ENCODE assay signal across 1 cellular context in the genomic region with DNA sequence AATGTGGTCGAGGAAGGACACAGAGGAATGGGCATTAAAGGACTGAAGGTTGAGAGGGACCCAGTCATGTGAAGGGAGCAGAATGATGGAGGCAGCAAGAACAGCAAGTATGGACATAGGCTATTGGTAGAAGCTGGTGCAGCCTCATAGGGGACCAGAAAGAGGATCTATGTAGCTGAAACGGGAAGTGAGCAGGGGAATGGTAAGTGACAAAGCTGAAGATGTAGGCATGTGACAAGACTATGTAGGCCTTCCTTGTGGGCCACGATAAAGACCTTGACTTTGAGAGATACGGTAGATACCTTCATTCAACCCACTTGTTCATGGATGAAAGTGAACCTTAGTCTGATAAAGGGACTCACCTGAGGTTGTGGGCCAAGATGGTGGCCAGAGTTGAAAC.
A peak's percentile ranks its signal among the peaks of the same experiment; 100 is the strongest.
TF ChIP-seq lines count a peak whose summit lies in the region.

No MANE protein-coding gene starts in this region.

TF ChIP-seq in GM12878, 131 proteins besides CTCF, POLR2A, EP300 and RAD21 (continues in another document):
- TF ChIP-seq, protein P1, sequence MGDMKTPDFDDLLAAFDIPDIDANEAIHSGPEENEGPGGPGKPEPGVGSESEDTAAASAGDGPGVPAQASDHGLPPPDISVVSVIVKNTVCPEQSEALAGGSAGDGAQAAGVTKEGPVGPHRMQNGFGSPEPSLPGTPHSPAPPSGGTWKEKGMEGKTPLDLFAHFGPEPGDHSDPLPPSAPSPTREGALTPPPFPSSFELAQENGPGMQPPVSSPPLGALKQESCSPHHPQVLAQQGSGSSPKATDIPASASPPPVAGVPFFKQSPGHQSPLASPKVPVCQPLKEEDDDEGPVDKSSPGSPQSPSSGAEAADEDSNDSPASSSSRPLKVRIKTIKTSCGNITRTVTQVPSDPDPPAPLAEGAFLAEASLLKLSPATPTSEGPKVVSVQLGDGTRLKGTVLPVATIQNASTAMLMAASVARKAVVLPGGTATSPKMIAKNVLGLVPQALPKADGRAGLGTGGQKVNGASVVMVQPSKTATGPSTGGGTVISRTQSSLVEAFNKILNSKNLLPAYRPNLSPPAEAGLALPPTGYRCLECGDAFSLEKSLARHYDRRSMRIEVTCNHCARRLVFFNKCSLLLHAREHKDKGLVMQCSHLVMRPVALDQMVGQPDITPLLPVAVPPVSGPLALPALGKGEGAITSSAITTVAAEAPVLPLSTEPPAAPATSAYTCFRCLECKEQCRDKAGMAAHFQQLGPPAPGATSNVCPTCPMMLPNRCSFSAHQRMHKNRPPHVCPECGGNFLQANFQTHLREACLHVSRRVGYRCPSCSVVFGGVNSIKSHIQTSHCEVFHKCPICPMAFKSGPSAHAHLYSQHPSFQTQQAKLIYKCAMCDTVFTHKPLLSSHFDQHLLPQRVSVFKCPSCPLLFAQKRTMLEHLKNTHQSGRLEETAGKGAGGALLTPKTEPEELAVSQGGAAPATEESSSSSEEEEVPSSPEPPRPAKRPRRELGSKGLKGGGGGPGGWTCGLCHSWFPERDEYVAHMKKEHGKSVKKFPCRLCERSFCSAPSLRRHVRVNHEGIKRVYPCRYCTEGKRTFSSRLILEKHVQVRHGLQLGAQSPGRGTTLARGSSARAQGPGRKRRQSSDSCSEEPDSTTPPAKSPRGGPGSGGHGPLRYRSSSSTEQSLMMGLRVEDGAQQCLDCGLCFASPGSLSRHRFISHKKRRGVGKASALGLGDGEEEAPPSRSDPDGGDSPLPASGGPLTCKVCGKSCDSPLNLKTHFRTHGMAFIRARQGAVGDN (IDR thresholded peaks at IDR 0.05): peak; percentile 94
- TF ChIP-seq ZNF217 (IDR thresholded peaks at IDR 0.05): no peak
- no peak for TF ChIP-seq ZZZ3 (IDR thresholded peaks at IDR 0.05; ENCODE audit: control insufficient read depth, insufficient read length, low read depth)
- no peak for TF ChIP-seq BACH1 (IDR thresholded peaks at IDR 0.05; ENCODE audit: borderline replicate concordance)
- no peak for TF ChIP-seq WRNIP1 (IDR thresholded peaks at IDR 0.05; ENCODE audit: borderline replicate concordance, low read depth, low read length)
- TF ChIP-seq CHD2 (IDR thresholded peaks at IDR 0.05; ENCODE audit: borderline replicate concordance, low read depth, low read length): no peak
- TF ChIP-seq NFYA (IDR thresholded peaks at IDR 0.05; ENCODE audit: borderline replicate concordance, low read depth, low read length): no peak
- TF ChIP-seq SP1 (IDR thresholded peaks at IDR 0.05; ENCODE audit: low read depth, low read length): no peak
- TF ChIP-seq, protein P2, sequence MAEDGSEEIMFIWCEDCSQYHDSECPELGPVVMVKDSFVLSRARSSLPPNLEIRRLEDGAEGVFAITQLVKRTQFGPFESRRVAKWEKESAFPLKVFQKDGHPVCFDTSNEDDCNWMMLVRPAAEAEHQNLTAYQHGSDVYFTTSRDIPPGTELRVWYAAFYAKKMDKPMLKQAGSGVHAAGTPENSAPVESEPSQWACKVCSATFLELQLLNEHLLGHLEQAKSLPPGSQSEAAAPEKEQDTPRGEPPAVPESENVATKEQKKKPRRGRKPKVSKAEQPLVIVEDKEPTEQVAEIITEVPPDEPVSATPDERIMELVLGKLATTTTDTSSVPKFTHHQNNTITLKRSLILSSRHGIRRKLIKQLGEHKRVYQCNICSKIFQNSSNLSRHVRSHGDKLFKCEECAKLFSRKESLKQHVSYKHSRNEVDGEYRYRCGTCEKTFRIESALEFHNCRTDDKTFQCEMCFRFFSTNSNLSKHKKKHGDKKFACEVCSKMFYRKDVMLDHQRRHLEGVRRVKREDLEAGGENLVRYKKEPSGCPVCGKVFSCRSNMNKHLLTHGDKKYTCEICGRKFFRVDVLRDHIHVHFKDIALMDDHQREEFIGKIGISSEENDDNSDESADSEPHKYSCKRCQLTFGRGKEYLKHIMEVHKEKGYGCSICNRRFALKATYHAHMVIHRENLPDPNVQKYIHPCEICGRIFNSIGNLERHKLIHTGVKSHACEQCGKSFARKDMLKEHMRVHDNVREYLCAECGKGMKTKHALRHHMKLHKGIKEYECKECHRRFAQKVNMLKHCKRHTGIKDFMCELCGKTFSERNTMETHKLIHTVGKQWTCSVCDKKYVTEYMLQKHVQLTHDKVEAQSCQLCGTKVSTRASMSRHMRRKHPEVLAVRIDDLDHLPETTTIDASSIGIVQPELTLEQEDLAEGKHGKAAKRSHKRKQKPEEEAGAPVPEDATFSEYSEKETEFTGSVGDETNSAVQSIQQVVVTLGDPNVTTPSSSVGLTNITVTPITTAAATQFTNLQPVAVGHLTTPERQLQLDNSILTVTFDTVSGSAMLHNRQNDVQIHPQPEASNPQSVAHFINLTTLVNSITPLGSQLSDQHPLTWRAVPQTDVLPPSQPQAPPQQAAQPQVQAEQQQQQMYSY (CRISPR knock-in tag; IDR thresholded peaks at IDR 0.05): no peak
- no peak for TF ChIP-seq TAF1 (IDR thresholded peaks at IDR 0.05; ENCODE audit: borderline replicate concordance, low read depth, low read length)
- TF ChIP-seq CBFB (IDR thresholded peaks at IDR 0.05; ENCODE audit: low read depth): no peak
- peak; percentile 34; the same call in 1 of the 2 replicates for TF ChIP-seq MTA2 (IDR thresholded peaks at IDR 0.05; ENCODE audit: low read depth)
- 0 out of 2 replicates have a peak, but pooled peaks have one; percentile 13 for TF ChIP-seq ZNF24 (IDR thresholded peaks at IDR 0.05)
- no peak for TF ChIP-seq CEBPB (IDR thresholded peaks at IDR 0.05; ENCODE audit: borderline replicate concordance in 1 of 2, low read depth in 2 of 2, low read length in 2 of 2)
- TF ChIP-seq, protein P3, sequence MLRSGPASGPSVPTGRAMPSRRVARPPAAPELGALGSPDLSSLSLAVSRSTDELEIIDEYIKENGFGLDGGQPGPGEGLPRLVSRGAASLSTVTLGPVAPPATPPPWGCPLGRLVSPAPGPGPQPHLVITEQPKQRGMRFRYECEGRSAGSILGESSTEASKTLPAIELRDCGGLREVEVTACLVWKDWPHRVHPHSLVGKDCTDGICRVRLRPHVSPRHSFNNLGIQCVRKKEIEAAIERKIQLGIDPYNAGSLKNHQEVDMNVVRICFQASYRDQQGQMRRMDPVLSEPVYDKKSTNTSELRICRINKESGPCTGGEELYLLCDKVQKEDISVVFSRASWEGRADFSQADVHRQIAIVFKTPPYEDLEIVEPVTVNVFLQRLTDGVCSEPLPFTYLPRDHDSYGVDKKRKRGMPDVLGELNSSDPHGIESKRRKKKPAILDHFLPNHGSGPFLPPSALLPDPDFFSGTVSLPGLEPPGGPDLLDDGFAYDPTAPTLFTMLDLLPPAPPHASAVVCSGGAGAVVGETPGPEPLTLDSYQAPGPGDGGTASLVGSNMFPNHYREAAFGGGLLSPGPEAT (IDR thresholded peaks at IDR 0.05; ENCODE audit: low read depth): no peak
- no peak for TF ChIP-seq SREBF2 (IDR thresholded peaks at IDR 0.05; ENCODE audit: low read length)
- peak; percentile 98 for TF ChIP-seq SPI1 (IDR thresholded peaks at IDR 0.05; ENCODE audit: borderline replicate concordance, insufficient read depth, low read depth, low read length)
- no peak for TF ChIP-seq TCF12 (IDR thresholded peaks at IDR 0.05; ENCODE audit: low read depth, low read length)
- TF ChIP-seq YY1 (IDR thresholded peaks at IDR 0.05; ENCODE audit: low read depth, low read length): no peak
- TF ChIP-seq, protein P4, sequence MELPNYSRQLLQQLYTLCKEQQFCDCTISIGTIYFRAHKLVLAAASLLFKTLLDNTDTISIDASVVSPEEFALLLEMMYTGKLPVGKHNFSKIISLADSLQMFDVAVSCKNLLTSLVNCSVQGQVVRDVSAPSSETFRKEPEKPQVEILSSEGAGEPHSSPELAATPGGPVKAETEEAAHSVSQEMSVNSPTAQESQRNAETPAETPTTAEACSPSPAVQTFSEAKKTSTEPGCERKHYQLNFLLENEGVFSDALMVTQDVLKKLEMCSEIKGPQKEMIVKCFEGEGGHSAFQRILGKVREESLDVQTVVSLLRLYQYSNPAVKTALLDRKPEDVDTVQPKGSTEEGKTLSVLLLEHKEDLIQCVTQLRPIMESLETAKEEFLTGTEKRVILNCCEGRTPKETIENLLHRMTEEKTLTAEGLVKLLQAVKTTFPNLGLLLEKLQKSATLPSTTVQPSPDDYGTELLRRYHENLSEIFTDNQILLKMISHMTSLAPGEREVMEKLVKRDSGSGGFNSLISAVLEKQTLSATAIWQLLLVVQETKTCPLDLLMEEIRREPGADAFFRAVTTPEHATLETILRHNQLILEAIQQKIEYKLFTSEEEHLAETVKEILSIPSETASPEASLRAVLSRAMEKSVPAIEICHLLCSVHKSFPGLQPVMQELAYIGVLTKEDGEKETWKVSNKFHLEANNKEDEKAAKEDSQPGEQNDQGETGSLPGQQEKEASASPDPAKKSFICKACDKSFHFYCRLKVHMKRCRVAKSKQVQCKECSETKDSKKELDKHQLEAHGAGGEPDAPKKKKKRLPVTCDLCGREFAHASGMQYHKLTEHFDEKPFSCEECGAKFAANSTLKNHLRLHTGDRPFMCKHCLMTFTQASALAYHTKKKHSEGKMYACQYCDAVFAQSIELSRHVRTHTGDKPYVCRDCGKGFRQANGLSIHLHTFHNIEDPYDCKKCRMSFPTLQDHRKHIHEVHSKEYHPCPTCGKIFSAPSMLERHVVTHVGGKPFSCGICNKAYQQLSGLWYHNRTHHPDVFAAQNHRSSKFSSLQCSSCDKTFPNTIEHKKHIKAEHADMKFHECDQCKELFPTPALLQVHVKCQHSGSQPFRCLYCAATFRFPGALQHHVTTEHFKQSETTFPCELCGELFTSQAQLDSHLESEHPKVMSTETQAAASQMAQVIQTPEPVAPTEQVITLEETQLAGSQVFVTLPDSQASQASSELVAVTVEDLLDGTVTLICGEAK (IDR thresholded peaks at IDR 0.05; ENCODE audit: borderline replicate concordance): no peak; the same call in 1 of the 2 replicates
- no peak for TF ChIP-seq BRCA1 (IDR thresholded peaks at IDR 0.05; ENCODE audit: low read depth, low read length)
- TF ChIP-seq, protein P5, sequence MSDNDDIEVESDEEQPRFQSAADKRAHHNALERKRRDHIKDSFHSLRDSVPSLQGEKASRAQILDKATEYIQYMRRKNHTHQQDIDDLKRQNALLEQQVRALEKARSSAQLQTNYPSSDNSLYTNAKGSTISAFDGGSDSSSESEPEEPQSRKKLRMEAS (IDR thresholded peaks at IDR 0.05; ENCODE audit: low read depth, low read length): peak; percentile 55; the same call in 1 of the 2 replicates
- TF ChIP-seq SRF (IDR thresholded peaks at IDR 0.05; ENCODE audit: low read depth in 2 of 2, low read length in 2 of 2): no peak
- TF ChIP-seq, protein P6, sequence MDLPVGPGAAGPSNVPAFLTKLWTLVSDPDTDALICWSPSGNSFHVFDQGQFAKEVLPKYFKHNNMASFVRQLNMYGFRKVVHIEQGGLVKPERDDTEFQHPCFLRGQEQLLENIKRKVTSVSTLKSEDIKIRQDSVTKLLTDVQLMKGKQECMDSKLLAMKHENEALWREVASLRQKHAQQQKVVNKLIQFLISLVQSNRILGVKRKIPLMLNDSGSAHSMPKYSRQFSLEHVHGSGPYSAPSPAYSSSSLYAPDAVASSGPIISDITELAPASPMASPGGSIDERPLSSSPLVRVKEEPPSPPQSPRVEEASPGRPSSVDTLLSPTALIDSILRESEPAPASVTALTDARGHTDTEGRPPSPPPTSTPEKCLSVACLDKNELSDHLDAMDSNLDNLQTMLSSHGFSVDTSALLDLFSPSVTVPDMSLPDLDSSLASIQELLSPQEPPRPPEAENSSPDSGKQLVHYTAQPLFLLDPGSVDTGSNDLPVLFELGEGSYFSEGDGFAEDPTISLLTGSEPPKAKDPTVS (IDR thresholded peaks at IDR 0.05; ENCODE audit: low read depth, low read length): no peak
- TF ChIP-seq, protein P7, sequence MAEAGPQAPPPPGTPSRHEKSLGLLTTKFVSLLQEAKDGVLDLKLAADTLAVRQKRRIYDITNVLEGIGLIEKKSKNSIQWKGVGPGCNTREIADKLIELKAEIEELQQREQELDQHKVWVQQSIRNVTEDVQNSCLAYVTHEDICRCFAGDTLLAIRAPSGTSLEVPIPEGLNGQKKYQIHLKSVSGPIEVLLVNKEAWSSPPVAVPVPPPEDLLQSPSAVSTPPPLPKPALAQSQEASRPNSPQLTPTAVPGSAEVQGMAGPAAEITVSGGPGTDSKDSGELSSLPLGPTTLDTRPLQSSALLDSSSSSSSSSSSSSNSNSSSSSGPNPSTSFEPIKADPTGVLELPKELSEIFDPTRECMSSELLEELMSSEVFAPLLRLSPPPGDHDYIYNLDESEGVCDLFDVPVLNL (IDR thresholded peaks at IDR 0.05; ENCODE audit: low read depth, low read length): no peak
- TF ChIP-seq TCF7 (IDR thresholded peaks at IDR 0.05; ENCODE audit: borderline replicate concordance): no peak
- no peak for TF ChIP-seq FOXM1 (IDR thresholded peaks at IDR 0.05; ENCODE audit: low read depth, low read length)
- TF ChIP-seq ZNF384 (IDR thresholded peaks at IDR 0.05; ENCODE audit: borderline replicate concordance, low read depth, low read length): no peak
- no peak for TF ChIP-seq RELA (IDR thresholded peaks at IDR 0.05; ENCODE audit: borderline replicate concordance, partially characterized antibody)
- TF ChIP-seq KDM1A (IDR thresholded peaks at IDR 0.05; ENCODE audit: borderline replicate concordance): no peak
- TF ChIP-seq, protein P8, sequence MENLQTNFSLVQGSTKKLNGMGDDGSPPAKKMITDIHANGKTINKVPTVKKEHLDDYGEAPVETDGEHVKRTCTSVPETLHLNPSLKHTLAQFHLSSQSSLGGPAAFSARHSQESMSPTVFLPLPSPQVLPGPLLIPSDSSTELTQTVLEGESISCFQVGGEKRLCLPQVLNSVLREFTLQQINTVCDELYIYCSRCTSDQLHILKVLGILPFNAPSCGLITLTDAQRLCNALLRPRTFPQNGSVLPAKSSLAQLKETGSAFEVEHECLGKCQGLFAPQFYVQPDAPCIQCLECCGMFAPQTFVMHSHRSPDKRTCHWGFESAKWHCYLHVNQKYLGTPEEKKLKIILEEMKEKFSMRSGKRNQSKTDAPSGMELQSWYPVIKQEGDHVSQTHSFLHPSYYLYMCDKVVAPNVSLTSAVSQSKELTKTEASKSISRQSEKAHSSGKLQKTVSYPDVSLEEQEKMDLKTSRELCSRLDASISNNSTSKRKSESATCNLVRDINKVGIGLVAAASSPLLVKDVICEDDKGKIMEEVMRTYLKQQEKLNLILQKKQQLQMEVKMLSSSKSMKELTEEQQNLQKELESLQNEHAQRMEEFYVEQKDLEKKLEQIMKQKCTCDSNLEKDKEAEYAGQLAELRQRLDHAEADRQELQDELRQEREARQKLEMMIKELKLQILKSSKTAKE (IDR thresholded peaks at IDR 0.05; ENCODE audit: low read depth, poor library complexity, severe bottlenecking): no peak
- TF ChIP-seq KAT2A (conservative IDR thresholded peaks at IDR 0.05; ENCODE audit: control insufficient read depth, low read depth, low read length): no peak
- TF ChIP-seq RUNX3 (IDR thresholded peaks at IDR 0.05; ENCODE audit: low read length): no peak
- TF ChIP-seq BHLHE40 (IDR thresholded peaks at IDR 0.05; ENCODE audit: borderline replicate concordance in 1 of 2, low read depth in 2 of 2, low read length in 1 of 2): peak; percentile 63 to 67; a peak in 1 of 4 replicates
- no peak for TF ChIP-seq TARDBP (IDR thresholded peaks at IDR 0.05; ENCODE audit: borderline replicate concordance)
- TF ChIP-seq ZNF622 (IDR thresholded peaks at IDR 0.05): no peak
- TF ChIP-seq SMAD1 (IDR thresholded peaks at IDR 0.05; ENCODE audit: low read depth, partially characterized antibody): no peak
- no peak for TF ChIP-seq SUPT20H (IDR thresholded peaks at IDR 0.05; ENCODE audit: borderline replicate concordance, control insufficient read depth, low read depth, low read length)
- TF ChIP-seq STAT1 (conservative IDR thresholded peaks at IDR 0.05): no peak
